23 cellular contexts compared by ENCODE assay signal in the genomic region with DNA sequence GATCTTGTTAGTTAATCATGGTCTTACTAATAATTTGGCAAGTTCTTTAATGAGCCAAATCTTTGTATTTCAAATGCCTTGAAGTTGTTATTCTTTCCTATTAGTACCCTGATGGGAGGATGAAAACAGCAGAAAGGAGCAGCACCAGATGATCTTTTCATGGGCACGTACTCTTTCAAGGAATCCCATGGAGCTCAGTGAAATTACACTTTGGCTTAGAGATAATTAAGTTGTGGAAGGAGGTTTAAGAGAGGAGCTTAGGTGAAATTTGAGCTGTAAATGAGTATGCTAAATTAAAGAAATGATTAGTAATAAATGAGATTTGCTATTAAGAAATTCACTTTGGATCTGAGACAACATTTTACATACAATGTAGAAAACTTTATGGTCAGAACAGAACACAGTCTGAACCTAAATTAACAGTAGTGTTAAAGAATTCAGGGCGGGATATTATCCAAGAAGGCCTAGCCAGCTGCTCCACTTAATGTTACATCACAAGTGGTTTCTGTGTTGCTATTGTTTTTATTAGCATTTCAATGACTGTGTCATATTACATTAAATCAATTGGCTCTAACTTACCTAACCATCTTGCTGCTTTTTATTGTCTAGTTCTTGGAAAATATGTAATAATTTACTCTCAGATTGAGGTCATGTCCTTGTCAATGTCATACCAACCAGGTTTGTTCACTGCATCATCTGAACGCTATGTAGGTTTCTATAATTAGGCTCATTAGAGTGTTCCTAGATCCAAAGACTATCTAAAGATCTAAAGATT. TPM values are rescaled to one million over a fixed set of nuclear protein-coding genes. Genes with fewer than 3 reads are reported as not detected.
DNase-seq lines count a peak whose midpoint lies in the region; FAIRE-seq and TF ChIP-seq lines count a peak whose summit lies in the region.
"Had no signal": no experiment of that assay in that cellular context is flagged by ENCODE, and none has a peak within 500 bp of the region (broad histone marks: within the 10 kb centered on the region; RNA-seq: fewer than 3 reads in every experiment).

No MANE protein-coding gene starts in this region.

- no peak overlapping the region for H3K27ac ChIP-seq in neural progenitor cell
- H3K27ac ChIP-seq in endodermal cell (ENCODE audit: low read depth, low read length), result no peak overlapping the region
- H3K27ac ChIP-seq: 22Rv1; BLaER1 treated with 17β-estradiol and CSF1 and Interleukin-3, amounts not matched to agents 10 nM and 100 nM; SK-N-MC; upper lobe of right lung had no signal

- H3K4me1 Mint-ChIP-seq in endothelial cell (ENCODE audit: unreplicated experiment), result peaks cover 12% of the 10 kb centered on the region
- peaks cover 25% of the 10 kb centered on the region for H3K4me1 Mint-ChIP-seq in neural progenitor cell
- H3K4me1 Mint-ChIP-seq in endodermal cell, result peaks cover 17% of the 10 kb centered on the region

- H3K4me2 ChIP-seq in Loucy (ENCODE audit: low read depth, low read length, poor library complexity, severe bottlenecking) (peak overlapping the region; percentile 86), neural progenitor cell (no peak overlapping the region)
- H3K4me2 ChIP-seq: BLaER1 treated with 17β-estradiol and CSF1 and Interleukin-3, amounts not matched to agents 10 nM and 100 nM had no signal

- H3K9ac ChIP-seq in Loucy (ENCODE audit: low read depth, low read length, poor library complexity, severe bottlenecking) (peak overlapping the region; percentile 1), neural progenitor cell (no peak overlapping the region), endodermal cell (ENCODE audit: extremely low read depth, low read length, poor library complexity, severe bottlenecking) (no peak overlapping the region)
- H3K9ac ChIP-seq: BLaER1 treated with 17β-estradiol and CSF1 and Interleukin-3, amounts not matched to agents 10 nM and 100 nM had no signal

- peaks cover 20% of the 10 kb centered on the region for H4K20me1 ChIP-seq in Loucy (ENCODE audit: insufficient read depth, low read length, poor library complexity, severe bottlenecking)
- peaks cover 28% of the 10 kb centered on the region for H4K20me1 ChIP-seq in neural progenitor cell (ENCODE audit: low read depth)

- H3F3A ChIP-seq in Loucy (ENCODE audit: low read depth) (no peaks in the 10 kb centered on the region), neural progenitor cell (ENCODE audit: low read depth) (peaks cover 20% of the 10 kb centered on the region)

- H3K27me3 Mint-ChIP-seq in endothelial cell (ENCODE audit: unreplicated experiment), result no peaks in the 10 kb centered on the region
- H3K27me3 Mint-ChIP-seq in neural progenitor cell (ENCODE audit: insufficient read depth, low read depth), result no peaks in the 10 kb centered on the region
- H3K27me3 Mint-ChIP-seq in endodermal cell (ENCODE audit: insufficient read depth), result no peaks in the 10 kb centered on the region

- H3K4me3 Mint-ChIP-seq in endothelial cell (ENCODE audit: unreplicated experiment) (no peak overlapping the region), neural progenitor cell (no peak overlapping the region), endodermal cell (no peak overlapping the region)
- H3K4me3 Mint-ChIP-seq: stimulated activated naive CD8-positive, alpha-beta T cell treated with anti-CD3 and anti-CD28 coated beads, Interleukin-15, Interleukin-2, amounts not matched to agents 100 ng/mL and 50 ng/mL, for 24 hours had no signal

- no peaks in the 10 kb centered on the region for H3K9me3 ChIP-seq in Loucy (ENCODE audit: insufficient read depth, low read depth, low read length)
- H3K9me3 ChIP-seq in neural progenitor cell (ENCODE audit: low read depth), result no peaks in the 10 kb centered on the region
- H3K9me3 ChIP-seq in endodermal cell (ENCODE audit: control insufficient read depth, low read length), result no peaks in the 10 kb centered on the region
- H3K9me3 ChIP-seq: BLaER1 treated with 17β-estradiol and CSF1 and Interleukin-3, amounts not matched to agents 10 nM and 100 nM; upper lobe of right lung had no signal

- H2AFZ ChIP-seq in Loucy (ENCODE audit: low read length) (no peak overlapping the region), neural progenitor cell (replicated peaks) (no peak overlapping the region)

- no peaks in the 10 kb centered on the region for H3K9me2 ChIP-seq in Loucy (replicated peaks; ENCODE audit: low read depth, low read length)

- 90% methylated on average over 3 of the region's 3 CpGs; no CpG with 5 or more reads in 1 of the 2 experiments for WGBS in endodermal cell (ENCODE audit: insufficient coverage in 1 of 2, insufficient read length in 1 of 2), 2 experiments

- TF ChIP-seq CTCF in Loucy (conservative IDR thresholded peaks at IDR 0.05; ENCODE audit: low read length) (no peak), endothelial cell (IDR thresholded peaks at IDR 0.05; ENCODE audit: unreplicated experiment) (no peak), neural progenitor cell (IDR thresholded peaks at IDR 0.05) (no peak), endodermal cell (conservative IDR thresholded peaks at IDR 0.05) (no peak)

- H3K4me3 ChIP-seq in Loucy (ENCODE audit: low read length, poor library complexity, severe bottlenecking) (peak overlapping the region; percentile 89), neural progenitor cell (no peak overlapping the region), endodermal cell (ENCODE audit: low read length) (no peak overlapping the region)
- H3K4me3 ChIP-seq: BLaER1 treated with 17β-estradiol and CSF1 and Interleukin-3, amounts not matched to agents 10 nM and 100 nM; SK-N-MC; upper lobe of right lung had no signal

- H3K27ac Mint-ChIP-seq in endothelial cell (ENCODE audit: unreplicated experiment), result peak overlapping the region; percentile 55
- H3K27ac Mint-ChIP-seq in neural progenitor cell, result no peak overlapping the region
- H3K27ac Mint-ChIP-seq in endodermal cell, result no peak overlapping the region
- H3K27ac Mint-ChIP-seq: stimulated activated naive CD8-positive, alpha-beta T cell treated with anti-CD3 and anti-CD28 coated beads, Interleukin-15, Interleukin-2, amounts not matched to agents 100 ng/mL and 50 ng/mL, for 24 hours had no signal

- H3K79me2 ChIP-seq in Loucy (ENCODE audit: insufficient read depth, low read length) (peaks cover 70% of the 10 kb centered on the region), neural progenitor cell (ENCODE audit: low read depth) (peaks cover 34% of the 10 kb centered on the region)

- no peaks in the 10 kb centered on the region for H3K27me3 ChIP-seq in Loucy (ENCODE audit: insufficient read depth, low read length, poor library complexity, severe bottlenecking)
- peaks cover 34% of the 10 kb centered on the region for H3K27me3 ChIP-seq in neural progenitor cell
- H3K27me3 ChIP-seq in endodermal cell (ENCODE audit: control insufficient read depth, insufficient read depth, low read length, poor library complexity, severe bottlenecking), result no peaks in the 10 kb centered on the region
- H3K27me3 ChIP-seq: BLaER1 treated with 17β-estradiol and CSF1 and Interleukin-3, amounts not matched to agents 10 nM and 100 nM; upper lobe of right lung had no signal

- DNase-seq in NCI-H1105 treated with DMSO at 0.1 percent for 48 hours (lab: John Stamatoyannopoulos, UW), result peak; percentile 3
- DNase-seq in NCI-H1105 (lab: John Stamatoyannopoulos, UW), result no peak
- no peak for DNase-seq in endothelial cell (ENCODE audit: low spot score)
- peak; percentile 39 for DNase-seq in neural progenitor cell (ENCODE audit: low spot score)
- DNase-seq in HTR-8/SVneo (ENCODE audit: insufficient read length, low spot score), result no peak
- DNase-seq in LoVo (ENCODE audit: low spot score), result no peak
- no peak for DNase-seq in endodermal cell
- DNase-seq: activated CD4-positive, alpha-beta T cell treated with anti-CD3 and anti-CD28 coated beads for 48 hours; activated naive CD4-positive, alpha-beta T cell treated with Interleukin-2 at 50 U/mL for 16 hours; cortex of kidney; H7; islet precursor cell; Kasumi-1; mesendoderm; NCI-H526; retina; upper lobe of right lung had no signal

- H3K36me3 ChIP-seq in Loucy (ENCODE audit: insufficient read depth, low read length) (no peaks in the 10 kb centered on the region), neural progenitor cell (no peaks in the 10 kb centered on the region), endodermal cell (ENCODE audit: control insufficient read depth, insufficient read depth, low read length) (peaks cover 27% of the 10 kb centered on the region)

- FAIRE-seq in HTR-8/SVneo (lab: Jason Lieb, UNC), result no peak

- H3K4me1 ChIP-seq in Loucy (ENCODE audit: insufficient read depth, low read length, poor library complexity, severe bottlenecking) (peaks cover 43% of the 10 kb centered on the region), neural progenitor cell (peaks cover 18% of the 10 kb centered on the region), endodermal cell (ENCODE audit: control insufficient read depth, insufficient read depth, low read length) (no peaks in the 10 kb centered on the region)

- H3K9me3 Mint-ChIP-seq in endothelial cell (ENCODE audit: unreplicated experiment) (no peaks in the 10 kb centered on the region), neural progenitor cell (no peaks in the 10 kb centered on the region), endodermal cell (no peaks in the 10 kb centered on the region)
- H3K9me3 Mint-ChIP-seq: neural crest cell; stimulated activated naive CD8-positive, alpha-beta T cell treated with anti-CD3 and anti-CD28 coated beads, Interleukin-15, Interleukin-2, amounts not matched to agents 100 ng/mL and 50 ng/mL, for 24 hours had no signal

- peaks cover 10% of the 10 kb centered on the region for H3K36me3 Mint-ChIP-seq in endothelial cell (ENCODE audit: low read depth, unreplicated experiment)
- peaks cover 19% of the 10 kb centered on the region for H3K36me3 Mint-ChIP-seq in neural progenitor cell
- H3K36me3 Mint-ChIP-seq in endodermal cell (ENCODE audit: low read depth), result peaks cover 18% of the 10 kb centered on the region

RNA-seq across cellular contexts. Expression of a gene that starts 3.9 kb away (rescaled TPM):
- 13.6 TPM for total RNA-seq in endothelial cell (ENCODE audit: unreplicated experiment)
- total RNA-seq in neural progenitor cell (ENCODE audit: low replicate concordance), result 10.7 and 22.1 TPM in 2 replicates
- 10 to 100 TPM; 10.4 to 11.5 TPM for total RNA-seq in endodermal cell
- polyA plus RNA-seq in endodermal cell (2013, experiment 1 of 2), result 11.6 TPM
- polyA plus RNA-seq in endodermal cell (2013, experiment 2 of 2), result 13.1 TPM

Comparison
In these comparisons a context has a peak if more than half of its experiments do, and no peak if none do; other contexts are left out.
1. DNase-seq: peak in NCI-H1105 treated with DMSO at 0.1 percent for 48 hours (single experiment) and neural progenitor cell (single experiment); none in NCI-H1105 (single experiment), endothelial cell (single experiment), HTR-8/SVneo (single experiment), LoVo (single experiment) and endodermal cell (single experiment).